Comparison of ENCODE assay signal across 8 cellular contexts in genomic region chr12:56636118-56636674, GRCh38. TPM values are rescaled to one million over a fixed set of nuclear protein-coding genes. Genes with fewer than 3 reads are reported as not detected.
DNase-seq lines count a peak whose midpoint lies in the region; ATAC-seq and TF ChIP-seq lines count a peak whose summit lies in the region.

No MANE protein-coding gene starts in this region.

- H3K9me3 Mint-ChIP-seq in activated CD4-positive, alpha-beta T cell treated with anti-CD3 and anti-CD28 coated beads for 36 hours (ENCODE audit: low read depth), result no peaks in the 10 kb centered on the region

- H3K4me3 Mint-ChIP-seq in activated CD4-positive, alpha-beta T cell treated with anti-CD3 and anti-CD28 coated beads for 36 hours, result peak overlapping the region; percentile 87

- peaks cover 16% of the 10 kb centered on the region for H3K36me3 ChIP-seq in colonic mucosa
- H3K36me3 ChIP-seq in left lung, result peaks cover 6 to 38% of the 10 kb centered on the region in 2 donors

- peaks cover 67% of the 10 kb centered on the region for H3K4me1 Mint-ChIP-seq in activated CD4-positive, alpha-beta T cell treated with anti-CD3 and anti-CD28 coated beads for 36 hours

- ATAC-seq in GM19023 (IDR thresholded peaks at IDR 0.05; ENCODE audit: unreplicated experiment), result peak; percentile 51
- peak; percentile 36 for ATAC-seq in HG03196 (IDR thresholded peaks at IDR 0.05; ENCODE audit: unreplicated experiment)
- peak; percentile 78 for ATAC-seq in activated CD4-positive, alpha-beta T cell treated with anti-CD3 and anti-CD28 coated beads for 36 hours
- peak; percentile 83 for ATAC-seq in left lung

- POLR2A ChIA-PET in activated CD4-positive, alpha-beta T cell treated with anti-CD3 and anti-CD28 coated beads for 36 hours (lab: Charles Lee), result interaction anchor here (0.5 to 2.2 kb wide), 15 partner anchors 8 to 818 kb away, joined by 3 to 19 read pairs (median 6); partner anchors contain the start of genes ATP5F1B, NACA, ORMDL2 and PTGES3

- H3K4me1 ChIP-seq in colonic mucosa (peaks cover 20% of the 10 kb centered on the region), left lung (peaks cover 25 to 56% of the 10 kb centered on the region in 2 donors)

- H3K4me3 ChIP-seq in AG09309 (ENCODE audit: control insufficient read depth, low read depth, low read length) (peak overlapping the region; percentile 87), colonic mucosa (peak overlapping the region; percentile 79), left lung (peak overlapping the region; percentile 82 to 90)

- CTCF ChIA-PET in activated CD4-positive, alpha-beta T cell treated with anti-CD3 and anti-CD28 coated beads for 36 hours (lab: Charles Lee), result interaction anchor here (0.7 to 3.1 kb wide), 32 partner anchors 8 to 697 kb away, joined by 3 to 33 read pairs (median 4); partner anchors contain the start of genes ATP5F1B, NACA, PTGES3 and RBMS2

- no peak for TF ChIP-seq CTCF in AG09309 (IDR thresholded peaks at IDR 0.05; ENCODE audit: control insufficient read depth, insufficient read depth, low read depth, low read length, missing control alignments)
- TF ChIP-seq CTCF in colonic mucosa (IDR thresholded peaks at IDR 0.05), result no peak
- no peak for TF ChIP-seq CTCF in left lung (IDR thresholded peaks at IDR 0.05)

- peaks cover 33% of the 10 kb centered on the region for H3K36me3 Mint-ChIP-seq in activated CD4-positive, alpha-beta T cell treated with anti-CD3 and anti-CD28 coated beads for 36 hours (ENCODE audit: low read depth)

- H3K27me3 Mint-ChIP-seq in activated CD4-positive, alpha-beta T cell treated with anti-CD3 and anti-CD28 coated beads for 36 hours, result no peaks in the 10 kb centered on the region

- DNase-seq in AG09309 (ENCODE audit: low read depth), result peak; percentile 52
- peak; percentile 55 to 76 for DNase-seq in NCI-H446 (lab: John Stamatoyannopoulos, UW)
- peak; percentile 94 for DNase-seq in activated CD4-positive, alpha-beta T cell treated with anti-CD3 and anti-CD28 coated beads for 36 hours
- peak; percentile 97 for DNase-seq in colonic mucosa
- peak; percentile 92 to 93 for DNase-seq in left lung
- peak; percentile 83 for DNase-seq in stimulated activated CD4-positive, alpha-beta T cell treated with anti-CD3 and anti-CD28 coated beads, Interleukin-4, amount 100 ng/mL, for 1 hour

- intact Hi-C loops in activated CD4-positive, alpha-beta T cell treated with anti-CD3 and anti-CD28 coated beads for 36 hours (cut with DNase I, micrococcal nuclease), result loop anchor here (1.0 to 10.0 kb wide), 18 partner anchors 8 to 1119 kb away; partner anchors contain the start of genes NACA (in 2 of the 2), PTGES3 (in 2 of the 2), CDK4 (in 1 of the 2) and DDIT3 (in 1 of the 2)
- intact Hi-C loops in colonic mucosa (cut with DNase I) (loop anchor here (5.0 kb wide), 1 partner anchor 51 kb away; the partner anchor contains the start of gene PTGES3), left lung (cut with DNase I) (no loop called here)

- H3K27ac Mint-ChIP-seq in activated CD4-positive, alpha-beta T cell treated with anti-CD3 and anti-CD28 coated beads for 36 hours, result peak overlapping the region; percentile 92

- H3K9me3 ChIP-seq in colonic mucosa (no peaks in the 10 kb centered on the region), left lung (no peaks in the 10 kb centered on the region)

- H3K9ac ChIP-seq in colonic mucosa (ENCODE audit: low read depth in 2 of 2, low read length in 2 of 2), result peak overlapping the region; percentile 85 to 96

- no peaks in the 10 kb centered on the region for H3K27me3 ChIP-seq in colonic mucosa
- H3K27me3 ChIP-seq in left lung, result no peaks in the 10 kb centered on the region

- H3K27ac ChIP-seq in colonic mucosa, result peak overlapping the region; percentile 99
- H3K27ac ChIP-seq in left lung, result peak overlapping the region; percentile 93 to 97

RNA-seq across cellular contexts. Expression of gene BAZ2A, which starts 6.1 kb away (rescaled TPM):
- total RNA-seq in activated CD4-positive, alpha-beta T cell treated with anti-CD3 and anti-CD28 coated beads for 36 hours, result 100 to 1,000 TPM in 1 of 2 experiments, 10 to 100 TPM in 1; 79.4 to 129 TPM
- 10 to 100 TPM; 85.8 to 99.2 TPM for total RNA-seq in colonic mucosa
- 10 to 100 TPM; 91.0 to 96.0 TPM for total RNA-seq in left lung

RNA-seq across cellular contexts. Expression of gene ATP5F1B, which starts 9.6 kb away (rescaled TPM):
- 100 to 1,000 TPM; 756 to 818 TPM for total RNA-seq in activated CD4-positive, alpha-beta T cell treated with anti-CD3 and anti-CD28 coated beads for 36 hours
- 1,000 to 10,000 TPM; 1,505 to 1,554 TPM for total RNA-seq in colonic mucosa
- total RNA-seq in left lung, result 100 to 1,000 TPM; 433 to 487 TPM

RNA-seq across cellular contexts. Expression of gene PTGES3, which starts 51.9 kb away (rescaled TPM):
- total RNA-seq in activated CD4-positive, alpha-beta T cell treated with anti-CD3 and anti-CD28 coated beads for 36 hours, result 100 to 1,000 TPM; 284 to 386 TPM
- total RNA-seq in colonic mucosa (100 to 1,000 TPM; 242 to 303 TPM), left lung (100 to 1,000 TPM; 164 to 210 TPM)

Comparison
In these comparisons a context has a peak if more than half of its experiments do, and no peak if none do; other contexts are left out.
1. Peak in every context shown above with its lines: DNase-seq, ATAC-seq, H3K4me3 ChIP-seq and H3K27ac ChIP-seq.
2. intact Hi-C loops: an anchor here in activated CD4-positive, alpha-beta T cell treated with anti-CD3 and anti-CD28 coated beads for 36 hours (1.0 to 10.0 kb wide) and colonic mucosa (5.0 kb wide); none called in left lung.